ENCODE assay signal across 1 cellular context in the genomic region with DNA sequence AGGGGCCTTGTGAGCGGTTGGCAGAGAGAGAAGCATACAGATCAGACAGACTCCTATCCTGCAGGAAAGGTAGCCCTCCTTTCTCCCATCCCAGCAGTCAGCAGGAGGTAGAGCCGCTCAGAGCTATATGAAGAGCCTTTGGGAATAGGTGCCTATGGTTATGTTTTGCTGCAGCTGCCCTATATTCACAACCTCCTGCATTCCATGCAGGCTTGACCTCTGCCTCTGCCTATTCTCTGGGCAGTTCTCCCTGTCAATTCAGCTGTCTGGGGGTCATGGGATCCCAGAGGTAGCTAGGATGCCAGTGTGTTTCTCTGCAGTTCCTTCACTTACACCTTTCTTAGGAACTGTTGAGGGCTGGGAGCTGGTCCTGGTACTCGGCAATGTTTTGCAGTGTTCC.
TF ChIP-seq lines count a peak whose summit lies in the region.

No MANE protein-coding gene starts in this region.

TF ChIP-seq in GM23338, 12 proteins besides CTCF, POLR2A, EP300 and RAD21 (continued from another document):
- TF ChIP-seq, protein P1, sequence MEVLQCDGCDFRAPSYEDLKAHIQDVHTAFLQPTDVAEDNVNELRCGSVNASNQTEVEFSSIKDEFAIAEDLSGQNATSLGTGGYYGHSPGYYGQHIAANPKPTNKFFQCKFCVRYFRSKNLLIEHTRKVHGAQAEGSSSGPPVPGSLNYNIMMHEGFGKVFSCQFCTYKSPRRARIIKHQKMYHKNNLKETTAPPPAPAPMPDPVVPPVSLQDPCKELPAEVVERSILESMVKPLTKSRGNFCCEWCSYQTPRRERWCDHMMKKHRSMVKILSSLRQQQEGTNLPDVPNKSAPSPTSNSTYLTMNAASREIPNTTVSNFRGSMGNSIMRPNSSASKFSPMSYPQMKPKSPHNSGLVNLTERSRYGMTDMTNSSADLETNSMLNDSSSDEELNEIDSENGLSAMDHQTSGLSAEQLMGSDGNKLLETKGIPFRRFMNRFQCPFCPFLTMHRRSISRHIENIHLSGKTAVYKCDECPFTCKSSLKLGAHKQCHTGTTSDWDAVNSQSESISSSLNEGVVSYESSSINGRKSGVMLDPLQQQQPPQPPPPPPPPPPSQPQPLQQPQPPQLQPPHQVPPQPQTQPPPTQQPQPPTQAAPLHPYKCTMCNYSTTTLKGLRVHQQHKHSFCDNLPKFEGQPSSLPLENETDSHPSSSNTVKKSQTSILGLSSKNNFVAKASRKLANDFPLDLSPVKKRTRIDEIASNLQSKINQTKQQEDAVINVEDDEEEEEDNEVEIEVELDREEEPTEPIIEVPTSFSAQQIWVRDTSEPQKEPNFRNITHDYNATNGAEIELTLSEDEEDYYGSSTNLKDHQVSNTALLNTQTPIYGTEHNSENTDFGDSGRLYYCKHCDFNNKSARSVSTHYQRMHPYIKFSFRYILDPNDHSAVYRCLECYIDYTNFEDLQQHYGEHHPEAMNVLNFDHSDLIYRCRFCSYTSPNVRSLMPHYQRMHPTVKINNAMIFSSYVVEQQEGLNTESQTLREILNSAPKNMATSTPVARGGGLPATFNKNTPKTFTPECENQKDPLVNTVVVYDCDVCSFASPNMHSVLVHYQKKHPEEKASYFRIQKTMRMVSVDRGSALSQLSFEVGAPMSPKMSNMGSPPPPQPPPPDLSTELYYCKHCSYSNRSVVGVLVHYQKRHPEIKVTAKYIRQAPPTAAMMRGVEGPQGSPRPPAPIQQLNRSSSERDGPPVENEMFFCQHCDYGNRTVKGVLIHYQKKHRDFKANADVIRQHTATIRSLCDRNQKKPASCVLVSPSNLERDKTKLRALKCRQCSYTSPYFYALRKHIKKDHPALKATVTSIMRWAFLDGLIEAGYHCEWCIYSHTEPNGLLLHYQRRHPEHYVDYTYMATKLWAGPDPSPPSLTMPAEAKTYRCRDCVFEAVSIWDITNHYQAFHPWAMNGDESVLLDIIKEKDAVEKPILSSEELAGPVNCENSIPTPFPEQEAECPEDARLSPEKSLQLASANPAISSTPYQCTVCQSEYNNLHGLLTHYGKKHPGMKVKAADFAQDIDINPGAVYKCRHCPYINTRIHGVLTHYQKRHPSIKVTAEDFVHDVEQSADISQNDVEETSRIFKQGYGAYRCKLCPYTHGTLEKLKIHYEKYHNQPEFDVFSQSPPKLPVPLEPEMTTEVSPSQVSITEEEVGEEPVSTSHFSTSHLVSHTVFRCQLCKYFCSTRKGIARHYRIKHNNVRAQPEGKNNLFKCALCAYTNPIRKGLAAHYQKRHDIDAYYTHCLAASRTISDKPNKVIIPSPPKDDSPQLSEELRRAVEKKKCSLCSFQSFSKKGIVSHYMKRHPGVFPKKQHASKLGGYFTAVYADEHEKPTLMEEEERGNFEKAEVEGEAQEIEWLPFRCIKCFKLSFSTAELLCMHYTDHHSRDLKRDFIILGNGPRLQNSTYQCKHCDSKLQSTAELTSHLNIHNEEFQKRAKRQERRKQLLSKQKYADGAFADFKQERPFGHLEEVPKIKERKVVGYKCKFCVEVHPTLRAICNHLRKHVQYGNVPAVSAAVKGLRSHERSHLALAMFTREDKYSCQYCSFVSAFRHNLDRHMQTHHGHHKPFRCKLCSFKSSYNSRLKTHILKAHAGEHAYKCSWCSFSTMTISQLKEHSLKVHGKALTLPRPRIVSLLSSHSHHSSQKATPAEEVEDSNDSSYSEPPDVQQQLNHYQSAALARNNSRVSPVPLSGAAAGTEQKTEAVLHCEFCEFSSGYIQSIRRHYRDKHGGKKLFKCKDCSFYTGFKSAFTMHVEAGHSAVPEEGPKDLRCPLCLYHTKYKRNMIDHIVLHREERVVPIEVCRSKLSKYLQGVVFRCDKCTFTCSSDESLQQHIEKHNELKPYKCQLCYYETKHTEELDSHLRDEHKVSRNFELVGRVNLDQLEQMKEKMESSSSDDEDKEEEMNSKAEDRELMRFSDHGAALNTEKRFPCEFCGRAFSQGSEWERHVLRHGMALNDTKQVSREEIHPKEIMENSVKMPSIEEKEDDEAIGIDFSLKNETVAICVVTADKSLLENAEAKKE (CRISPR knock-in tag; IDR thresholded peaks at IDR 0.05): no peak
- TF ChIP-seq, protein P2, sequence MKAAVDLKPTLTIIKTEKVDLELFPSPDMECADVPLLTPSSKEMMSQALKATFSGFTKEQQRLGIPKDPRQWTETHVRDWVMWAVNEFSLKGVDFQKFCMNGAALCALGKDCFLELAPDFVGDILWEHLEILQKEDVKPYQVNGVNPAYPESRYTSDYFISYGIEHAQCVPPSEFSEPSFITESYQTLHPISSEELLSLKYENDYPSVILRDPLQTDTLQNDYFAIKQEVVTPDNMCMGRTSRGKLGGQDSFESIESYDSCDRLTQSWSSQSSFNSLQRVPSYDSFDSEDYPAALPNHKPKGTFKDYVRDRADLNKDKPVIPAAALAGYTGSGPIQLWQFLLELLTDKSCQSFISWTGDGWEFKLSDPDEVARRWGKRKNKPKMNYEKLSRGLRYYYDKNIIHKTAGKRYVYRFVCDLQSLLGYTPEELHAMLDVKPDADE (IDR thresholded peaks at IDR 0.05): no peak
- TF ChIP-seq JUNB (IDR thresholded peaks at IDR 0.05; ENCODE audit: unreplicated experiment): no peak
- TF ChIP-seq ZNF331 (CRISPR knock-in tag; IDR thresholded peaks at IDR 0.05; ENCODE audit: low read depth): no peak
- TF ChIP-seq, protein P3, sequence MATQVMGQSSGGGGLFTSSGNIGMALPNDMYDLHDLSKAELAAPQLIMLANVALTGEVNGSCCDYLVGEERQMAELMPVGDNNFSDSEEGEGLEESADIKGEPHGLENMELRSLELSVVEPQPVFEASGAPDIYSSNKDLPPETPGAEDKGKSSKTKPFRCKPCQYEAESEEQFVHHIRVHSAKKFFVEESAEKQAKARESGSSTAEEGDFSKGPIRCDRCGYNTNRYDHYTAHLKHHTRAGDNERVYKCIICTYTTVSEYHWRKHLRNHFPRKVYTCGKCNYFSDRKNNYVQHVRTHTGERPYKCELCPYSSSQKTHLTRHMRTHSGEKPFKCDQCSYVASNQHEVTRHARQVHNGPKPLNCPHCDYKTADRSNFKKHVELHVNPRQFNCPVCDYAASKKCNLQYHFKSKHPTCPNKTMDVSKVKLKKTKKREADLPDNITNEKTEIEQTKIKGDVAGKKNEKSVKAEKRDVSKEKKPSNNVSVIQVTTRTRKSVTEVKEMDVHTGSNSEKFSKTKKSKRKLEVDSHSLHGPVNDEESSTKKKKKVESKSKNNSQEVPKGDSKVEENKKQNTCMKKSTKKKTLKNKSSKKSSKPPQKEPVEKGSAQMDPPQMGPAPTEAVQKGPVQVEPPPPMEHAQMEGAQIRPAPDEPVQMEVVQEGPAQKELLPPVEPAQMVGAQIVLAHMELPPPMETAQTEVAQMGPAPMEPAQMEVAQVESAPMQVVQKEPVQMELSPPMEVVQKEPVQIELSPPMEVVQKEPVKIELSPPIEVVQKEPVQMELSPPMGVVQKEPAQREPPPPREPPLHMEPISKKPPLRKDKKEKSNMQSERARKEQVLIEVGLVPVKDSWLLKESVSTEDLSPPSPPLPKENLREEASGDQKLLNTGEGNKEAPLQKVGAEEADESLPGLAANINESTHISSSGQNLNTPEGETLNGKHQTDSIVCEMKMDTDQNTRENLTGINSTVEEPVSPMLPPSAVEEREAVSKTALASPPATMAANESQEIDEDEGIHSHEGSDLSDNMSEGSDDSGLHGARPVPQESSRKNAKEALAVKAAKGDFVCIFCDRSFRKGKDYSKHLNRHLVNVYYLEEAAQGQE (IDR thresholded peaks at IDR 0.05; ENCODE audit: unreplicated experiment): no peak
- no peak for TF ChIP-seq NANOG (IDR thresholded peaks at IDR 0.05; ENCODE audit: borderline replicate concordance)
- TF ChIP-seq EZH2phosphoT487 (IDR thresholded peaks at IDR 0.05; ENCODE audit: unreplicated experiment): no peak
- no peak for TF ChIP-seq CREB1 (CRISPR knock-in tag; IDR thresholded peaks at IDR 0.05; ENCODE audit: low read depth)
- TF ChIP-seq ZNF114 (CRISPR knock-in tag; IDR thresholded peaks at IDR 0.05): no peak
